Comparison of ENCODE assay signal across 9 cellular contexts in genomic region chr5:73694089-73694488, GRCh38.
DNase-seq lines count a peak whose midpoint lies in the region; ATAC-seq and TF ChIP-seq lines count a peak whose summit lies in the region.
"Had no signal": no experiment of that assay in that cellular context is flagged by ENCODE, and none has a peak within 500 bp of the region (broad histone marks: within the 10 kb centered on the region; RNA-seq: fewer than 3 reads in every experiment).

No MANE protein-coding gene starts in this region.

- no peak overlapping the region for H3K4me3 ChIP-seq in OCI-LY7 (ENCODE audit: low read depth, low read length, poor library complexity, severe bottlenecking)
- H3K4me3 ChIP-seq: lower lobe of right lung had no signal

- ATAC-seq in GM18907 (IDR thresholded peaks at IDR 0.05; ENCODE audit: unreplicated experiment): peak; percentile 93
- peak; percentile 78 for ATAC-seq in GM21786 (IDR thresholded peaks at IDR 0.05; ENCODE audit: unreplicated experiment)
- ATAC-seq in HG03520 (IDR thresholded peaks at IDR 0.05; ENCODE audit: unreplicated experiment): peak; percentile 50

- H3K9me3 Mint-ChIP-seq in nephron: no peaks in the 10 kb centered on the region

- H3K9me2 ChIP-seq in OCI-LY7 (ENCODE audit: insufficient read depth, low read length): no peaks in the 10 kb centered on the region

- H3K9me3 ChIP-seq in OCI-LY7 (ENCODE audit: low read length): no peaks in the 10 kb centered on the region
- H3K9me3 ChIP-seq: lower lobe of right lung had no signal

- H3K79me2 ChIP-seq in OCI-LY7 (ENCODE audit: insufficient read depth, low read depth, low read length): no peaks in the 10 kb centered on the region

- no peaks in the 10 kb centered on the region for H3K4me1 ChIP-seq in OCI-LY7 (ENCODE audit: insufficient read depth, low read length, poor library complexity, severe bottlenecking)
- H3K4me1 ChIP-seq: lower lobe of right lung had no signal

- H3K27me3 Mint-ChIP-seq in nephron (ENCODE audit: low read depth): no peaks in the 10 kb centered on the region

- H4K20me1 ChIP-seq in OCI-LY7 (ENCODE audit: insufficient read depth, low read length): no peaks in the 10 kb centered on the region

- H3K27ac ChIP-seq in OCI-LY7 (ENCODE audit: low read depth, low read length, poor library complexity, severe bottlenecking): no peak overlapping the region
- H3K27ac ChIP-seq: lower lobe of right lung had no signal

- H3K4me3 Mint-ChIP-seq in nephron: no peak overlapping the region

- BruUV-seq in OCI-LY7 (replicated peaks; lab: Mats Ljungman, UMichigan): no TSS peak

- H3K36me3 ChIP-seq in OCI-LY7 (ENCODE audit: insufficient read depth, low read length): no peaks in the 10 kb centered on the region
- H3K36me3 ChIP-seq: lower lobe of right lung had no signal

- CTCF ChIA-PET in OCI-LY7 (lab: Charles Lee; ENCODE audit: unreplicated experiment): no interaction called here

- H2AFZ ChIP-seq in OCI-LY7 (ENCODE audit: low read length): no peak overlapping the region

- no peak for TF ChIP-seq CTCF in nephron (IDR thresholded peaks at IDR 0.05; ENCODE audit: unreplicated experiment in 3 of 3)
- TF ChIP-seq CTCF in OCI-LY7 (conservative IDR thresholded peaks at IDR 0.05; ENCODE audit: low read length): no peak

- intact Hi-C loops in OCI-LY7 (cut with micrococcal nuclease; ENCODE audit: unreplicated experiment) (no loop called here), posterior vena cava (cut with DNase I) (no loop called here)

- no peaks in the 10 kb centered on the region for H3K36me3 Mint-ChIP-seq in nephron (ENCODE audit: low read depth)

- H3K4me2 ChIP-seq in OCI-LY7 (ENCODE audit: low read length): no peak overlapping the region

- POLR2A ChIA-PET in OCI-LY7 (lab: Charles Lee): interaction anchor here (0.7 kb wide), 1 partner anchor 69 kb away, joined by 4 read pairs; no protein-coding TSS in a partner anchor

- DNase-seq in OCI-LY7 (ENCODE audit: low spot score) (no peak), posterior vena cava (ENCODE audit: low spot score) (no peak), HK-2 (ENCODE audit: unreplicated experiment) (no peak), CD1c-positive myeloid dendritic cell (ENCODE audit: extremely low spot score) (no peak)
- DNase-seq: lower lobe of right lung had no signal

- peaks cover 23% of the 10 kb centered on the region for H3K4me1 Mint-ChIP-seq in nephron

- H3K27ac Mint-ChIP-seq in nephron: peak overlapping the region in 2 of 3 experiments; percentile 30 to 86
